ENCODE assay signal across 8 cellular contexts in the genomic region with DNA sequence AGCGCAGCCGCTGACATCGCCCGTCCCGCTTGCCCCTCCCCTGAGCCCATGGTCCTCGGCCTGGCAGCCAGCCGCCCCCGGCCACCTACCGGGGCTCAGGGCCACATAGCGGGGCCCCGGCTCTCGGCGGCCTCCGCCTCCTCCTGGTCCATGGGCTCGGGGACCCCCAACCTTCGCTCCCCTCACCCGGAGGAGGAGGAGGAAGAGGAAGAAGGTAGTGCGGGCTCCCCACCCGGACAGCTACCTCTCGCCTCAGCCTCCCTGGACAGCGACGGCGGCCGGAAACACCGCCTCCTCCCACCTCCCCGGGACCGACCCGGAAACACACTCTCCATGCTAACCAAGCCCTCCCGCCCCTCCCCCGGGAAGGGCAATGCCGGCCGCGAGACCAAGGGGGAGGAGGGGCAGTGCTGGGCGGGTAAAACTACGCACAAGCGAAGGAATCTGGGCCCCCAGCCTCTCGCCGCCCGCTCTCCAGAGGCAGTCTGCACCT. TPM values are rescaled to one million over a fixed set of nuclear protein-coding genes. Genes with fewer than 3 reads are reported as not detected.
DNase-seq lines count a peak whose midpoint lies in the region; FAIRE-seq and TF ChIP-seq lines count a peak whose summit lies in the region.

Gene KIAA0319L (minus strand): TSS at position 286 of the 493 bp plus-strand sequence. CDS start 2,912 bp downstream, outside the sequence.

- H3K18ac ChIP-seq in mesenchymal stem cell (ENCODE audit: low read depth in 1 of 2, low read length in 2 of 2): peak within 1 kb of the TSS; percentile 100

- peak within 1 kb of the TSS; percentile 89 for H3K4me3 Mint-ChIP-seq in endodermal cell

- no peaks in the 10 kb centered on the region for H3K9me3 Mint-ChIP-seq in endodermal cell

- TF ChIP-seq POLR2A in H54 (IDR thresholded peaks at IDR 0.05; ENCODE audit: low read depth, low read length): peak; percentile 75

- H3K36me3 ChIP-seq in endodermal cell (ENCODE audit: control insufficient read depth, insufficient read depth, low read length) (peaks cover 28% of the 10 kb centered on the region), mesenchymal stem cell (ENCODE audit: control insufficient read depth in 1 of 2, insufficient read depth in 2 of 2, low read depth in 1 of 2, low read length in 2 of 2) (peaks cover 30 to 43% of the 10 kb centered on the region in 2 experiments), thymus (ENCODE audit: control insufficient read depth, insufficient read depth) (peaks cover 15% of the 10 kb centered on the region)

- peak within 1 kb of the TSS; percentile 92 for H3K27ac ChIP-seq in endodermal cell (ENCODE audit: low read depth, low read length)
- peak within 1 kb of the TSS; percentile 100 for H3K27ac ChIP-seq in mesenchymal stem cell (ENCODE audit: low read length, poor library complexity, severe bottlenecking)
- peak within 1 kb of the TSS; percentile 97 for H3K27ac ChIP-seq in thymus (ENCODE audit: low read depth)

- H3K4me2 ChIP-seq in mesenchymal stem cell (ENCODE audit: low read length, poor library complexity, severe bottlenecking): peak within 1 kb of the TSS; percentile 69

- peak within 1 kb of the TSS; percentile 100 for H2BK15ac ChIP-seq in mesenchymal stem cell (ENCODE audit: low read depth, poor library complexity, severe bottlenecking)

- H3K27me3 ChIP-seq in endodermal cell (ENCODE audit: control insufficient read depth, insufficient read depth, low read length, poor library complexity, severe bottlenecking): no peaks in the 10 kb centered on the region
- H3K27me3 ChIP-seq in mesenchymal stem cell (ENCODE audit: control insufficient read depth in 1 of 2, insufficient read depth in 1 of 2, low read length in 2 of 2): no peaks in the 10 kb centered on the region
- no peaks in the 10 kb centered on the region for H3K27me3 ChIP-seq in thymus (ENCODE audit: control insufficient read depth, insufficient read depth)

- peaks cover 37% of the 10 kb centered on the region for H3K4me1 Mint-ChIP-seq in endodermal cell

- peak within 1 kb of the TSS; percentile 89 for H3K4me3 ChIP-seq in endodermal cell (ENCODE audit: low read length)
- peak within 1 kb of the TSS; percentile 75 to 96 for H3K4me3 ChIP-seq in mesenchymal stem cell (ENCODE audit: insufficient read depth in 1 of 2, low read depth in 1 of 2, low read length in 2 of 2)
- H3K4me3 ChIP-seq in thymus (ENCODE audit: low read length): peak within 1 kb of the TSS; percentile 98

- peak within 1 kb of the TSS; percentile 100 for H4K8ac ChIP-seq in mesenchymal stem cell (ENCODE audit: low read length)

- peak; percentile 54 for DNase-seq in stimulated activated CD8-positive, alpha-beta memory T cell treated with anti-CD3 and anti-CD28 coated beads, Interleukin-12 subunit alpha, Interleukin-12 subunit beta, amount 100 ng/mL, for 24 hours (ENCODE audit: extremely low read depth)
- DNase-seq in stimulated activated CD8-positive, alpha-beta memory T cell treated with anti-CD3 and anti-CD28 coated beads, Interleukin-4, amount 100 ng/mL, for 48 hours: no peak
- DNase-seq in H54 (ENCODE audit: insufficient read length, low spot score) (peak; percentile 77), Kasumi-1 (lab: John Stamatoyannopoulos, UW) (peak; percentile 84 to 86), SKM-1 treated with dmso at 0.1 percent for 144 hours (lab: John Stamatoyannopoulos, UW; ENCODE audit: unreplicated experiment) (peak; percentile 85), endodermal cell (peak; percentile 90), mesenchymal stem cell (no peak)

- peak within 1 kb of the TSS; percentile 100 for H2BK120ac ChIP-seq in mesenchymal stem cell (ENCODE audit: low read depth, low read length)

- H3K14ac ChIP-seq in mesenchymal stem cell (ENCODE audit: low read length in 2 of 2): peak within 1 kb of the TSS in 1 of 2 experiments; percentile 98

- H3K27ac Mint-ChIP-seq in endodermal cell: peak within 1 kb of the TSS; percentile 95

- no peak for FAIRE-seq in H54 (lab: Jason Lieb, UNC)

- TF ChIP-seq CTCF in endodermal cell (conservative IDR thresholded peaks at IDR 0.05): no peak

- H3K23ac ChIP-seq in mesenchymal stem cell (ENCODE audit: low read length in 2 of 2): peak within 1 kb of the TSS; percentile 90 to 91

- H2BK5ac ChIP-seq in mesenchymal stem cell (ENCODE audit: low read depth, low read length, poor library complexity, severe bottlenecking): peak within 1 kb of the TSS; percentile 100

- H3K4me1 ChIP-seq in endodermal cell (ENCODE audit: control insufficient read depth, insufficient read depth, low read length) (peaks cover 9% of the 10 kb centered on the region), mesenchymal stem cell (ENCODE audit: control insufficient read depth, insufficient read depth, low read depth, low read length) (peaks cover 26% of the 10 kb centered on the region), thymus (ENCODE audit: control insufficient read depth, insufficient read depth, low read length) (peaks cover 16% of the 10 kb centered on the region)

- H2AK5ac ChIP-seq in mesenchymal stem cell (ENCODE audit: low read length, severe bottlenecking): no peak within 1 kb of the TSS

- peak within 1 kb of the TSS; percentile 99 for H4K91ac ChIP-seq in mesenchymal stem cell (ENCODE audit: low read length)

- H3K27me3 Mint-ChIP-seq in endodermal cell (ENCODE audit: insufficient read depth): no peaks in the 10 kb centered on the region

- WGBS in endodermal cell (ENCODE audit: insufficient coverage in 1 of 2, insufficient read length in 1 of 2), 2 experiments: 0% methylated on average over 5 to 36 of the region's 39 CpGs
- WGBS in mesenchymal stem cell: 0% methylated on average over 18 of the region's 39 CpGs
- WGBS in thymus: under 1% methylated on average over 39 of the region's 39 CpGs

- no peaks in the 10 kb centered on the region for H3K9me3 ChIP-seq in endodermal cell (ENCODE audit: control insufficient read depth, low read length)
- H3K9me3 ChIP-seq in mesenchymal stem cell (ENCODE audit: control insufficient read depth, low read length): no peaks in the 10 kb centered on the region
- H3K9me3 ChIP-seq in thymus (ENCODE audit: control insufficient read depth): peaks cover 1% of the 10 kb centered on the region

- H2BK12ac ChIP-seq in mesenchymal stem cell (ENCODE audit: low read length in 2 of 2): peak within 1 kb of the TSS; percentile 91 to 92

- H2AFZ ChIP-seq in mesenchymal stem cell (ENCODE audit: low read depth, low read length): peak within 1 kb of the TSS; percentile 94

- H3K9ac ChIP-seq in endodermal cell (ENCODE audit: extremely low read depth, low read length, poor library complexity, severe bottlenecking) (peak within 1 kb of the TSS; percentile 50), mesenchymal stem cell (ENCODE audit: low read length) (peak within 1 kb of the TSS; percentile 96)

- H3K79me1 ChIP-seq in mesenchymal stem cell (replicated peaks; ENCODE audit: low read length, poor library complexity, severe bottlenecking): peaks cover 31% of the 10 kb centered on the region

- H3K36me3 Mint-ChIP-seq in endodermal cell (ENCODE audit: low read depth): peaks cover 24% of the 10 kb centered on the region

- H3K4ac ChIP-seq in mesenchymal stem cell (ENCODE audit: low read depth in 1 of 2, low read length in 2 of 2): peak within 1 kb of the TSS; percentile 96 to 97

RNA-seq across cellular contexts. Expression of gene KIAA0319L, which starts in this region (rescaled TPM):
- 10 to 100 TPM; 68.4 to 77.6 TPM for total RNA-seq in endodermal cell
- 60.0 TPM for polyA plus RNA-seq in endodermal cell (2013, experiment 1 of 2)
- 50.1 TPM for polyA plus RNA-seq in endodermal cell (2013, experiment 2 of 2)
- 37.8 TPM for polyA plus RNA-seq in mesenchymal stem cell (2013, experiment 1 of 2)
- polyA plus RNA-seq in mesenchymal stem cell (2013, experiment 2 of 2): 37.6 TPM
- polyA plus RNA-seq in thymus: 25.6 TPM

Comparison
In these comparisons a context has a peak if more than half of its experiments do, and no peak if none do; other contexts are left out.
1. DNase-seq: peak in stimulated activated CD8-positive, alpha-beta memory T cell treated with anti-CD3 and anti-CD28 coated beads, Interleukin-12 subunit alpha, Interleukin-12 subunit beta, amount 100 ng/mL, for 24 hours (single experiment), H54 (single experiment), Kasumi-1 (2 of 2), SKM-1 treated with dmso at 0.1 percent for 144 hours (single experiment) and endodermal cell (single experiment); none in stimulated activated CD8-positive, alpha-beta memory T cell treated with anti-CD3 and anti-CD28 coated beads, Interleukin-4, amount 100 ng/mL, for 48 hours (single experiment) and mesenchymal stem cell (single experiment).
2. Peak in every context shown above with its lines, with median percentiles within 50 percentile points of each other: H3K27ac ChIP-seq and H3K4me3 ChIP-seq.